Comparison of ENCODE assay signal across 9 cellular contexts in the genomic region with DNA sequence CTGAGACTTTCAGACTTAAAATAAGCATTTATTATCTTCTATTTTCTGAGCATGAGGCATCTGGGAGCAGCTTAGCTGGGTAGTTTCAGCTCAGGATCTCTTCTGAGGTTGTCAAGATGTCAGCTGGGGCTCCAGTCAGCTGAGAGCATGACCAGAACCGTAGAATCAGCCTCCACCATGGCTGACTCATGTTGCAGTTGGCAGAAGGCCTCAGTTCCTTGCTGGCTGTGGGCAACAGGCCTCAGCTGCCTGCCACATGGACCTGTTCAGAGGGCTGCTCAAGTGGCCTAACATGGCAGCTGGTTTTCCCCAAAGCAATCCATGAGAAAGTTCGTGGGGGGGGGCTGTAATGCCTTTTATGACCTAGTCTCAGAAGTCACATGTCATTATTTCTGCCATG.
DNase-seq lines count a peak whose midpoint lies in the region; ATAC-seq, FAIRE-seq and TF ChIP-seq lines count a peak whose summit lies in the region.
"Had no signal": no experiment of that assay in that cellular context is flagged by ENCODE, and none has a peak within 500 bp of the region (broad histone marks: within the 10 kb centered on the region; RNA-seq: fewer than 3 reads in every experiment).

No MANE protein-coding gene starts in this region.

- H3K4me2 ChIP-seq in HCT116 (ENCODE audit: low read length) (no peak overlapping the region), astrocyte (ENCODE audit: low read length) (no peak overlapping the region), Karpas-422 (ENCODE audit: low read depth, low read length, poor library complexity, severe bottlenecking) (no peak overlapping the region)

- H3K4me3 ChIP-seq in ACC112 (ENCODE audit: low read depth, low read length) (no peak overlapping the region), HCT116 (replicated peaks in 1 of 2; ENCODE audit: low read depth in 1 of 2, low read length in 2 of 2) (no peak overlapping the region), astrocyte (ENCODE audit: insufficient read depth, low read depth, low read length) (no peak overlapping the region), Karpas-422 (ENCODE audit: low read length) (no peak overlapping the region), stomach (no peak overlapping the region)

- H4K20me1 ChIP-seq in HCT116 (ENCODE audit: insufficient read depth) (no peaks in the 10 kb centered on the region), astrocyte (ENCODE audit: insufficient read depth, low read length) (no peaks in the 10 kb centered on the region), Karpas-422 (ENCODE audit: insufficient read depth, low read depth, low read length) (no peaks in the 10 kb centered on the region)

- H3K4me1 Mint-ChIP-seq in astrocyte (ENCODE audit: low read depth, unreplicated experiment), result peaks cover 8% of the 10 kb centered on the region
- peaks cover 9% of the 10 kb centered on the region for H3K4me1 Mint-ChIP-seq in stimulated activated naive CD8-positive, alpha-beta T cell treated with anti-CD3 and anti-CD28 coated beads, Interleukin-15, amount 100 ng/mL, for 72 hours

- RAD21 ChIA-PET in HCT116 (lab: Charles Lee; ENCODE audit: low non-redundant PET in 1 of 2, low total read pairs in 2 of 2, uncharacterized antibody in 2 of 2, unreplicated experiment in 2 of 2), result no interaction called here

- H3K9me2 ChIP-seq in HCT116 (ENCODE audit: insufficient read depth), result no peaks in the 10 kb centered on the region
- H3K9me2 ChIP-seq in Karpas-422 (replicated peaks; ENCODE audit: insufficient read depth, low read length), result no peaks in the 10 kb centered on the region

- DNase-seq in HCT116 (ENCODE audit: low read depth, low spot score) (no peak), astrocyte (ENCODE audit: low read depth) (peak; percentile 91), hepatic stellate cell (ENCODE audit: low spot score) (peak; percentile 79), Karpas-422 (no peak), stomach (no peak)
- no peak for DNase-seq in stimulated activated naive CD8-positive, alpha-beta T cell treated with anti-CD3 and anti-CD28 coated beads, Interleukin-15, amount 100 ng/mL, for 72 hours
- DNase-seq: CD8-positive, alpha-beta T cell had no signal

- ATAC-seq in HCT116, result no peak
- ATAC-seq in stimulated activated naive CD8-positive, alpha-beta T cell treated with anti-CD3 and anti-CD28 coated beads, Interleukin-15, amount 100 ng/mL, for 72 hours, result no peak
- ATAC-seq in GM19351 (IDR thresholded peaks at IDR 0.05; ENCODE audit: unreplicated experiment), result no peak
- ATAC-seq: CD8-positive, alpha-beta T cell had no signal

- H3K79me2 ChIP-seq in ACC112 (ENCODE audit: control insufficient read depth, insufficient read depth, low read length, unreplicated experiment) (no peaks in the 10 kb centered on the region), HCT116 (ENCODE audit: insufficient read depth, low read length) (no peaks in the 10 kb centered on the region), astrocyte (ENCODE audit: insufficient read depth, low read length) (no peaks in the 10 kb centered on the region), Karpas-422 (ENCODE audit: low read length) (no peaks in the 10 kb centered on the region)

- CTCF ChIA-PET in HCT116 (lab: Charles Lee), result interaction anchor here (1.1 kb wide), 1 partner anchor 507 kb away, joined by 3 read pairs; no protein-coding TSS in a partner anchor

- H3K9me3 ChIP-seq in HCT116 (ENCODE audit: control insufficient read depth in 1 of 2, insufficient read depth in 1 of 2, low read depth in 1 of 2, low read length in 2 of 2), result no peaks in the 10 kb centered on the region
- H3K9me3 ChIP-seq in astrocyte (ENCODE audit: insufficient read depth, low read depth, low read length), result no peaks in the 10 kb centered on the region
- H3K9me3 ChIP-seq in Karpas-422 (ENCODE audit: low read length), result no peaks in the 10 kb centered on the region
- no peaks in the 10 kb centered on the region for H3K9me3 ChIP-seq in stomach

- no peaks in the 10 kb centered on the region for H3K9me3 Mint-ChIP-seq in astrocyte (ENCODE audit: unreplicated experiment)
- H3K9me3 Mint-ChIP-seq in stimulated activated naive CD8-positive, alpha-beta T cell treated with anti-CD3 and anti-CD28 coated beads, Interleukin-15, amount 100 ng/mL, for 72 hours, result no peaks in the 10 kb centered on the region
- H3K9me3 Mint-ChIP-seq: CD8-positive, alpha-beta T cell had no signal

- TF ChIP-seq CTCF in HCT116 (IDR thresholded peaks at IDR 0.05 in 2 of 3, conservative IDR thresholded peaks at IDR 0.05 in 1 of 3; ENCODE audit: borderline replicate concordance in 1 of 3, insufficient read depth in 1 of 3, low read depth in 2 of 3, low read length in 2 of 3), result no peak
- no peak for TF ChIP-seq CTCF in astrocyte (IDR thresholded peaks at IDR 0.05; ENCODE audit: insufficient read depth, low read depth, low read length)
- no peak for TF ChIP-seq CTCF in stomach (IDR thresholded peaks at IDR 0.05)

- H3K27ac Mint-ChIP-seq in astrocyte (ENCODE audit: unreplicated experiment), result no peak overlapping the region
- no peak overlapping the region for H3K27ac Mint-ChIP-seq in stimulated activated naive CD8-positive, alpha-beta T cell treated with anti-CD3 and anti-CD28 coated beads, Interleukin-15, amount 100 ng/mL, for 72 hours
- H3K27ac Mint-ChIP-seq: CD8-positive, alpha-beta T cell had no signal

- peak overlapping the region; percentile 52 for H2AFZ ChIP-seq in ACC112 (ENCODE audit: low read length, unreplicated experiment)
- no peak overlapping the region for H2AFZ ChIP-seq in HCT116 (ENCODE audit: low read depth, low read length, poor library complexity, severe bottlenecking)
- no peak overlapping the region for H2AFZ ChIP-seq in astrocyte (ENCODE audit: low read depth, low read length)
- H2AFZ ChIP-seq in Karpas-422 (ENCODE audit: low read length), result no peak overlapping the region

- H3K9ac ChIP-seq in HCT116 (ENCODE audit: low read length) (no peak overlapping the region), astrocyte (ENCODE audit: low read length) (no peak overlapping the region), Karpas-422 (ENCODE audit: low read length) (no peak overlapping the region)

- H3K27me3 Mint-ChIP-seq in astrocyte (ENCODE audit: low read depth, unreplicated experiment), result peaks cover 9% of the 10 kb centered on the region
- H3K27me3 Mint-ChIP-seq in stimulated activated naive CD8-positive, alpha-beta T cell treated with anti-CD3 and anti-CD28 coated beads, Interleukin-15, amount 100 ng/mL, for 72 hours, result peaks cover 15% of the 10 kb centered on the region

- intact Hi-C loops in HCT116 (cut with micrococcal nuclease) (no loop called here), stomach (cut with DNase I; ENCODE audit: low total_unique reads) (no loop called here)

- H3K4me1 ChIP-seq in ACC112 (ENCODE audit: control insufficient read depth, insufficient read depth, low read length, unreplicated experiment) (peaks cover 9% of the 10 kb centered on the region), HCT116 (ENCODE audit: control insufficient read depth in 1 of 2, insufficient read depth in 2 of 2, low read length in 2 of 2) (peaks cover 6 to 26% of the 10 kb centered on the region in 2 experiments), astrocyte (ENCODE audit: insufficient read depth, low read length) (peaks cover 5% of the 10 kb centered on the region), Karpas-422 (ENCODE audit: low read length) (no peaks in the 10 kb centered on the region), stomach (no peaks in the 10 kb centered on the region)

- no peaks in the 10 kb centered on the region for H3K36me3 Mint-ChIP-seq in astrocyte (ENCODE audit: low read depth, unreplicated experiment)
- H3K36me3 Mint-ChIP-seq: CD8-positive, alpha-beta T cell had no signal

- POLR2A ChIA-PET in HCT116 (lab: Charles Lee), result no interaction called here

- H3K4me3 Mint-ChIP-seq in astrocyte (ENCODE audit: unreplicated experiment), result no peak overlapping the region
- H3K4me3 Mint-ChIP-seq in stimulated activated naive CD8-positive, alpha-beta T cell treated with anti-CD3 and anti-CD28 coated beads, Interleukin-15, amount 100 ng/mL, for 72 hours, result no peak overlapping the region
- H3K4me3 Mint-ChIP-seq: CD8-positive, alpha-beta T cell had no signal

- no peak for TF ChIP-seq RAD21 in HCT116 (IDR thresholded peaks at IDR 0.05; ENCODE audit: low read depth)

- FAIRE-seq in astrocyte (lab: Jason Lieb, UNC), result peak; percentile 50

- H3K27me3 ChIP-seq in ACC112 (ENCODE audit: insufficient read depth, low read length), result no peaks in the 10 kb centered on the region
- no peaks in the 10 kb centered on the region for H3K27me3 ChIP-seq in HCT116 (ENCODE audit: insufficient read depth, low read length)
- no peaks in the 10 kb centered on the region for H3K27me3 ChIP-seq in astrocyte (ENCODE audit: insufficient read depth, low read length)
- H3K27me3 ChIP-seq in Karpas-422 (ENCODE audit: low read length), result no peaks in the 10 kb centered on the region
- peaks cover 0 to 10% (median 0%) of the 10 kb centered on the region in 3 donors for H3K27me3 ChIP-seq in stomach

- no peak for TF ChIP-seq EP300 in stomach (IDR thresholded peaks at IDR 0.05)

- H3K27ac ChIP-seq in ACC112 (ENCODE audit: low read depth, low read length) (no peak overlapping the region), HCT116 (ENCODE audit: low read depth, low read length) (no peak overlapping the region), astrocyte (ENCODE audit: low read depth, low read length) (no peak overlapping the region), Karpas-422 (ENCODE audit: low read length) (no peak overlapping the region), stomach (no peak overlapping the region)

- BruUV-seq in HCT116 (replicated peaks; lab: Mats Ljungman, UMichigan), result no TSS peak

- H3K36me3 ChIP-seq in ACC112 (ENCODE audit: insufficient read depth, low read length) (no peaks in the 10 kb centered on the region), HCT116 (ENCODE audit: control insufficient read depth in 1 of 2, insufficient read depth in 2 of 2, low read length in 2 of 2) (no peaks in the 10 kb centered on the region), astrocyte (ENCODE audit: insufficient read depth, low read length) (no peaks in the 10 kb centered on the region), Karpas-422 (ENCODE audit: insufficient read depth, low read length) (no peaks in the 10 kb centered on the region), stomach (no peaks in the 10 kb centered on the region)

- TF ChIP-seq POLR2A in HCT116 (IDR thresholded peaks at IDR 0.05; ENCODE audit: borderline replicate concordance, extremely low read depth, insufficient read depth, insufficient read length) (no peak), stomach (IDR thresholded peaks at IDR 0.05) (no peak)

- 43 to 73% (median 53%) methylated on average over 2 of the region's 2 CpGs for WGBS in stomach, 5 donors

Comparison
In these comparisons a context has a peak if more than half of its experiments do, and no peak if none do; other contexts are left out.
1. DNase-seq: peak in astrocyte (single experiment) and hepatic stellate cell (single experiment); none in HCT116 (single experiment), stimulated activated naive CD8-positive, alpha-beta T cell treated with anti-CD3 and anti-CD28 coated beads, Interleukin-15, amount 100 ng/mL, for 72 hours (0 of 2), Karpas-422 (single experiment) and stomach (single experiment).